Comparison of ENCODE assay signal across 13 cellular contexts in genomic region chr12:11497995-11498394, GRCh38.
DNase-seq lines count a peak whose midpoint lies in the region; ATAC-seq and TF ChIP-seq lines count a peak whose summit lies in the region.
"Had no signal": no experiment of that assay in that cellular context is flagged by ENCODE, and none has a peak within 500 bp of the region (broad histone marks: within the 10 kb centered on the region; RNA-seq: fewer than 3 reads in every experiment).

No MANE protein-coding gene starts in this region.

- ATAC-seq in GM18505 (IDR thresholded peaks at IDR 0.05; ENCODE audit: unreplicated experiment) (peak; percentile 78), HG03060 (IDR thresholded peaks at IDR 0.05; ENCODE audit: low read depth, unreplicated experiment) (peak; percentile 70)

- TF ChIP-seq POLR2A in GM18505 (IDR thresholded peaks at IDR 0.05; ENCODE audit: borderline replicate concordance, extremely low read depth, insufficient read depth, insufficient read length) = no peak

- intact Hi-C loops in posterior cingulate gyrus (cut with DNase I) = no loop called here

- DNase-seq in GM20000 (ENCODE audit: low spot score) (peak; percentile 54), OCI-M1 (lab: John Stamatoyannopoulos, UW) (peak; percentile 7), posterior cingulate gyrus (no peak), kidney glomerular epithelial cell (lab: John Stamatoyannopoulos, UW) (no peak), GM10248 (ENCODE audit: extremely low spot score) (no peak)
- DNase-seq in stimulated activated naive CD4-positive, alpha-beta T cell (lab: John Stamatoyannopoulos, UW) = no peak
- DNase-seq: activated CD4-positive, CD25-positive, alpha-beta regulatory T cell; CD4-positive, CD25-positive, alpha-beta regulatory T cell; GOT3; NCI-H1092; NCI-H510A treated with DMSO at 0.1 percent for 48 hours had no signal

- TF ChIP-seq CTCF in GM20000 (IDR thresholded peaks at IDR 0.05; ENCODE audit: extremely low read depth, missing control alignments) (no peak), GM10248 (IDR thresholded peaks at IDR 0.05; ENCODE audit: control extremely low read depth, extremely low read depth, low read depth, missing control alignments) (no peak)

- CTCF ChIA-PET in GM10248 (lab: Yijun Ruan, JAX) = interaction anchor here (1.2 to 1.9 kb wide), 2 partner anchors 46 to 727 kb away, joined by 3 to 5 read pairs; no protein-coding TSS in a partner anchor

- POLR2A ChIA-PET in GM10248 (lab: Yijun Ruan, JAX) = no interaction called here

Comparison
In these comparisons a context has a peak if more than half of its experiments do, and no peak if none do; other contexts are left out.
1. DNase-seq: peak in GM20000 (single experiment) and OCI-M1 (single experiment); none in posterior cingulate gyrus (0 of 10), kidney glomerular epithelial cell (single experiment), GM10248 (single experiment) and stimulated activated naive CD4-positive, alpha-beta T cell (0 of 6).